21 cellular contexts compared by ENCODE assay signal in the genomic region with DNA sequence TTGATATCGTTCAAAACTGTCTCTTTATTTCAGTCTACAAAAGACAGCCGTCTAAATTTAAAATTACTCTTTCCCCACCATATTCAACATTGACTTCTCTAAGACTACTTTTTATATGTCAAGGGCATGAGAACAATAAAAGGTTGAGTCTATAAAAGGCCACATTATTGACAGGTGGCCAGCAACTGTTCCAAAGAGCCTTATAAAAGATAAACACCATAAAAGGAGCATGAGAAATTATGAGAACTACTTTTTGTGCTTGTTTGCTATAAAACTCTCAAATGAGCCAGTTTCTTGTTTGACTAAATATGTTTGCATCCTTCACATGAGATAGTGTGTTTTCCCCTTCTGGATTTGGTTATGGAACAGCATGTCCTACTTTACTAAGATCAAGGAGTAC.
"Had no signal": no experiment of that assay in that cellular context is flagged by ENCODE, and none has a peak within 500 bp of the region (broad histone marks: within the 10 kb centered on the region; RNA-seq: fewer than 3 reads in every experiment).

No MANE protein-coding gene starts in this region.

- H3K9me3 ChIP-seq: suprapubic skin had no signal

- H3K4me3 ChIP-seq: lung, skin epidermis, suprapubic skin had no signal

- ATAC-seq: activated CD8-positive, alpha-beta memory T cell treated with anti-CD3 and anti-CD28 coated beads, Interleukin-2, amount 10 ng/mL, durations not matched to agents 7 days and 5 days; foreskin keratinocyte had no signal

- H3K9me3 Mint-ChIP-seq: activated CD4-positive, alpha-beta memory T cell treated with anti-CD3 and anti-CD28 coated beads, Interleukin-2, amount 10 ng/mL, durations not matched to agents 7 days and 5 days; activated naive CD8-positive, alpha-beta T cell treated with anti-CD3 and anti-CD28 coated beads, Interleukin-2, amount 10 ng/mL, durations not matched to agents 7 days and 5 days; brain; mesothelial cell of epicardium; stimulated activated naive CD8-positive, alpha-beta T cell treated with anti-CD3 and anti-CD28 coated beads, Interleukin-15, Interleukin-2, amounts not matched to agents 100 ng/mL and 50 ng/mL, for 24 hours had no signal

- H3K36me3 ChIP-seq: suprapubic skin had no signal

- H3K27me3 ChIP-seq: foreskin keratinocyte, suprapubic skin had no signal

- H3K4me1 Mint-ChIP-seq: activated CD4-positive, alpha-beta memory T cell treated with anti-CD3 and anti-CD28 coated beads, Interleukin-2, amount 10 ng/mL, durations not matched to agents 7 days and 5 days; activated CD8-positive, alpha-beta memory T cell treated with anti-CD3 and anti-CD28 coated beads, Interleukin-2, amount 10 ng/mL, durations not matched to agents 7 days and 5 days; activated naive CD8-positive, alpha-beta T cell treated with anti-CD3 and anti-CD28 coated beads, Interleukin-2, amount 10 ng/mL, durations not matched to agents 7 days and 5 days; mesothelial cell of epicardium had no signal

- H3K4me1 ChIP-seq: foreskin keratinocyte, suprapubic skin had no signal

- H3K27ac ChIP-seq: foreskin keratinocyte, skin epidermis, suprapubic skin had no signal

- H3K27me3 Mint-ChIP-seq: activated CD4-positive, alpha-beta memory T cell treated with anti-CD3 and anti-CD28 coated beads, Interleukin-2, amount 10 ng/mL, durations not matched to agents 7 days and 5 days; activated CD8-positive, alpha-beta memory T cell treated with anti-CD3 and anti-CD28 coated beads, Interleukin-2, amount 10 ng/mL, durations not matched to agents 7 days and 5 days; activated naive CD8-positive, alpha-beta T cell treated with anti-CD3 and anti-CD28 coated beads, Interleukin-2, amount 10 ng/mL, durations not matched to agents 7 days and 5 days; brain; stimulated activated naive CD8-positive, alpha-beta T cell treated with anti-CD3 and anti-CD28 coated beads, Interleukin-15, Interleukin-2, amounts not matched to agents 100 ng/mL and 50 ng/mL, for 24 hours had no signal

- H3K36me3 Mint-ChIP-seq: activated CD8-positive, alpha-beta memory T cell treated with anti-CD3 and anti-CD28 coated beads, Interleukin-2, amount 10 ng/mL, durations not matched to agents 7 days and 5 days; activated naive CD8-positive, alpha-beta T cell treated with anti-CD3 and anti-CD28 coated beads, Interleukin-2, amount 10 ng/mL, durations not matched to agents 7 days and 5 days; brain; mesothelial cell of epicardium had no signal

- H3K4me3 Mint-ChIP-seq: activated CD4-positive, alpha-beta memory T cell treated with anti-CD3 and anti-CD28 coated beads, Interleukin-2, amount 10 ng/mL, durations not matched to agents 7 days and 5 days; activated CD8-positive, alpha-beta memory T cell treated with anti-CD3 and anti-CD28 coated beads, Interleukin-2, amount 10 ng/mL, durations not matched to agents 7 days and 5 days; activated naive CD8-positive, alpha-beta T cell treated with anti-CD3 and anti-CD28 coated beads, Interleukin-2, amount 10 ng/mL, durations not matched to agents 7 days and 5 days; brain; mesothelial cell of epicardium; stimulated activated naive CD8-positive, alpha-beta T cell treated with anti-CD3 and anti-CD28 coated beads, Interleukin-15, Interleukin-2, amounts not matched to agents 100 ng/mL and 50 ng/mL, for 24 hours had no signal

- DNase-seq: activated CD4-positive, alpha-beta memory T cell treated with anti-CD3 and anti-CD28 coated beads, Interleukin-2, amount 10 ng/mL, durations not matched to agents 7 days and 5 days; activated CD4-positive, alpha-beta T cell treated with anti-CD3 and anti-CD28 coated beads for 48 hours; activated CD4-positive, CD25-positive, alpha-beta regulatory T cell; activated CD8-positive, alpha-beta memory T cell treated with anti-CD3 and anti-CD28 coated beads, Interleukin-2, amount 10 ng/mL, durations not matched to agents 7 days and 5 days; activated naive CD4-positive, alpha-beta T cell; activated naive CD8-positive, alpha-beta T cell treated with anti-CD3 and anti-CD28 coated beads, Interleukin-2, amount 10 ng/mL, durations not matched to agents 7 days and 5 days; anterior cingulate cortex; caudate nucleus; foreskin keratinocyte; hippocampal formation; islet precursor cell; occipital lobe; posterior cingulate gyrus; retina; trophoblast cell had no signal

- H3K27ac Mint-ChIP-seq: activated CD4-positive, alpha-beta memory T cell treated with anti-CD3 and anti-CD28 coated beads, Interleukin-2, amount 10 ng/mL, durations not matched to agents 7 days and 5 days; activated CD8-positive, alpha-beta memory T cell treated with anti-CD3 and anti-CD28 coated beads, Interleukin-2, amount 10 ng/mL, durations not matched to agents 7 days and 5 days; activated naive CD8-positive, alpha-beta T cell treated with anti-CD3 and anti-CD28 coated beads, Interleukin-2, amount 10 ng/mL, durations not matched to agents 7 days and 5 days; mesothelial cell of epicardium; stimulated activated naive CD8-positive, alpha-beta T cell treated with anti-CD3 and anti-CD28 coated beads, Interleukin-15, Interleukin-2, amounts not matched to agents 100 ng/mL and 50 ng/mL, for 24 hours had no signal
